8 cellular contexts compared by ENCODE assay signal in genomic region chr14:50062438-50063039, GRCh38. TPM values are rescaled to one million over a fixed set of nuclear protein-coding genes. Genes with fewer than 3 reads are reported as not detected.
DNase-seq lines count a peak whose midpoint lies in the region; ATAC-seq and TF ChIP-seq lines count a peak whose summit lies in the region.

No MANE protein-coding gene starts in this region.

- WGBS in mesodermal cell (ENCODE audit: insufficient coverage in 2 of 2), 2 experiments: 75 to 95% methylated on average over 2 of the region's 7 CpGs

- peaks cover 8% of the 10 kb centered on the region for H3K36me3 Mint-ChIP-seq in T-cell

- TF ChIP-seq CTCF in GM10266 (IDR thresholded peaks at IDR 0.05; ENCODE audit: control insufficient read depth, insufficient read depth, low read depth, missing control alignments) (peak; percentile 36), astrocyte of the spinal cord (IDR thresholded peaks at IDR 0.05; ENCODE audit: low read depth, low read length) (no peak)

- in situ Hi-C loops in astrocyte of the spinal cord (cut with HindIII; ENCODE audit: low sequenced_read_pairs): no loop called here

- H3K4me1 ChIP-seq in mesodermal cell (ENCODE audit: control insufficient read depth, insufficient read depth, low read length, poor library complexity, severe bottlenecking): peaks cover 40% of the 10 kb centered on the region

- H3K27ac ChIP-seq in mesodermal cell (ENCODE audit: low read depth, low read length, severe bottlenecking): peak overlapping the region; percentile 98

- H3K9me3 ChIP-seq in mesodermal cell (ENCODE audit: control insufficient read depth, low read length): no peaks in the 10 kb centered on the region

- ATAC-seq in HG03175 (IDR thresholded peaks at IDR 0.05; ENCODE audit: unreplicated experiment) (peak; percentile 24), T-cell (replicated peaks in 1 of 4) (peak; percentile 82 to 89 (median 86)), HG03039 (IDR thresholded peaks at IDR 0.05; ENCODE audit: unreplicated experiment) (no peak), GM18867 (IDR thresholded peaks at IDR 0.05; ENCODE audit: unreplicated experiment) (no peak)

- CTCF ChIA-PET in T-cell (lab: Charles Lee): interaction anchor here (0.6 to 2.9 kb wide), 22 partner anchors 17 to 295 kb away, joined by 3 to 29 read pairs (median 6); partner anchors contain the start of genes ARF6 (in 1 of the 2), KLHDC2 (in 1 of the 2) and NEMF (in 1 of the 2)

- peak overlapping the region; percentile 70 to 90 (median 88) for H3K4me3 Mint-ChIP-seq in T-cell

- H3K27ac Mint-ChIP-seq in T-cell: peak overlapping the region; percentile 100

- peaks cover 69 to 91% (median 84%) of the 10 kb centered on the region in 3 donors for H3K4me1 Mint-ChIP-seq in T-cell

- DNase-seq in GM10266 (ENCODE audit: extremely low spot score) (peak; percentile 70), T-cell (peak; percentile 54 to 89 (median 79)), astrocyte of the spinal cord (ENCODE audit: low read depth, low spot score) (peak; percentile 82)
- DNase-seq in stimulated activated naive CD4-positive, alpha-beta T cell (lab: John Stamatoyannopoulos, UW): peak; percentile 58 to 88 (median 77)

- POLR2A ChIA-PET in T-cell (lab: Charles Lee): interaction anchor here (0.5 to 2.5 kb wide), 17 partner anchors 18 to 428 kb away, joined by 3 to 43 read pairs (median 4); partner anchors contain the start of genes ARF6 (in 1 of the 2) and NEMF (in 1 of the 2)

- no peaks in the 10 kb centered on the region for H3K9me3 Mint-ChIP-seq in T-cell

- no peaks in the 10 kb centered on the region for H3K27me3 Mint-ChIP-seq in T-cell

- H3K4me3 ChIP-seq in astrocyte of the spinal cord (ENCODE audit: low read depth, low read length) (no peak overlapping the region), mesodermal cell (ENCODE audit: extremely low read depth, insufficient read depth, low read length, poor library complexity, severe bottlenecking) (no peak overlapping the region)

- no peaks in the 10 kb centered on the region for H3K36me3 ChIP-seq in mesodermal cell (ENCODE audit: control insufficient read depth, insufficient read depth, low read length)

RNA-seq across cellular contexts. Expression of gene VCPKMT, which starts 53.8 kb away (rescaled TPM):
- 10 to 100 TPM; 16.3 to 24.4 (median 18.3) TPM for total RNA-seq in T-cell
- polyA plus RNA-seq in mesodermal cell (2013, experiment 1 of 2): 9.3 TPM
- 10.1 TPM for polyA plus RNA-seq in mesodermal cell (2013, experiment 2 of 2)

Comparison
In these comparisons a context has a peak if more than half of its experiments do, and no peak if none do; other contexts are left out.
1. ATAC-seq: peak in HG03175 (single experiment) and T-cell (4 of 4); none in HG03039 (single experiment) and GM18867 (single experiment).
2. Peak in every context shown above with its lines, with median percentiles within 50 percentile points of each other: DNase-seq.